In the genomic region with DNA sequence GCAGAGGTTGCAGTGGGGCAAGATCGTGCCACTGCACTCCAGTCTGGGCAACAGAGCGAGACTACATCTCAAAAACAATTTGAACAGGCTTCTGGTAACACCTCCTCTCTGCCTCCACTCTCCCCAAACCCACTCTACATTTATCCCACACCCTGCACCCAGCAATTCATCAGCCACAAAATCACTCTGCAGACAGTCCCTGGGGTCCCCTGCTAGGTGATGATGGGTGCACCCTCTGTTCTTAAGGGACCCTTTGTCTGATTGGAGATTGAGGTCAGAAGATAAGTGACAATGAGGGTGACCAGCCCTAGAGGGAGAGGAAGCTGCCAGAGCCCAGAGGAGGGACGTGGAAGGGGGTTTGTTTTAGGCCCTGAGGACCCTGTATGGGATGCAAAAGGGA, we compare ENCODE assay signal across 10 cellular contexts. TPM values are rescaled to one million over a fixed set of nuclear protein-coding genes. Genes with fewer than 3 reads are reported as not detected.
A peak's percentile ranks its signal among the peaks of the same experiment; 100 is the strongest.
DNase-seq lines count a peak whose midpoint lies in the region; ATAC-seq and TF ChIP-seq lines count a peak whose summit lies in the region.
"Had no signal": no experiment of that assay in that cellular context is flagged by ENCODE, and none has a peak within 500 bp of the region (broad histone marks: within the 10 kb centered on the region; RNA-seq: fewer than 3 reads in every experiment).

No MANE protein-coding gene starts in this region.

- H3K9me3 ChIP-seq in mammary epithelial cell (replicated peaks; ENCODE audit: insufficient read depth, low read length) (no peaks in the 10 kb centered on the region), lower lobe of right lung (no peaks in the 10 kb centered on the region), transverse colon (no peaks in the 10 kb centered on the region)

- H3K27ac Mint-ChIP-seq in MCF 10A (ENCODE audit: low read depth, unreplicated experiment), result no peak overlapping the region
- no peak overlapping the region for H3K27ac Mint-ChIP-seq in activated naive CD8-positive, alpha-beta T cell

- H3K4me2 ChIP-seq in mammary epithelial cell (ENCODE audit: insufficient read depth, low read depth, low read length), result no peak overlapping the region

- H3K36me3 ChIP-seq in mammary epithelial cell (ENCODE audit: insufficient read depth, low read length), result no peaks in the 10 kb centered on the region
- peaks cover 29% of the 10 kb centered on the region for H3K36me3 ChIP-seq in lower lobe of right lung
- H3K36me3 ChIP-seq in transverse colon, result peaks cover 0 to 6% (median 0%) of the 10 kb centered on the region in 4 donors

- no peak for TF ChIP-seq POLR2A in transverse colon (IDR thresholded peaks at IDR 0.05)

- peaks cover 63% of the 10 kb centered on the region for H3K4me1 Mint-ChIP-seq in MCF 10A (ENCODE audit: insufficient read depth, unreplicated experiment)
- peaks cover 71% of the 10 kb centered on the region for H3K4me1 Mint-ChIP-seq in activated naive CD8-positive, alpha-beta T cell (ENCODE audit: low read depth)

- dilution Hi-C loops in mammary epithelial cell (cut with HindIII; ENCODE audit: low sequenced_read_pairs), result no loop called here

- no peak for TF ChIP-seq EP300 in transverse colon (IDR thresholded peaks at IDR 0.05; ENCODE audit: low read depth)

- BruUV-seq in MCF 10A (replicated peaks; lab: Mats Ljungman, UMichigan) (no TSS peak), mammary epithelial cell (replicated peaks; lab: Mats Ljungman, UMichigan) (no TSS peak)

- H2AFZ ChIP-seq in mammary epithelial cell (ENCODE audit: low read depth, low read length), result no peak overlapping the region

- POLR2A ChIA-PET in MCF 10A (lab: Yijun Ruan, JAX), result interaction anchor here (0.6 to 1.0 kb wide), 2 partner anchors 24 to 55 kb away, joined by 3 read pairs; no protein-coding TSS in a partner anchor

- intact Hi-C loops in MCF 10A (cut with micrococcal nuclease) (no loop called here), mammary epithelial cell (cut with micrococcal nuclease) (no loop called here), lower lobe of right lung (cut with DNase I) (no loop called here), transverse colon (cut with DNase I; ENCODE audit: low total_unique reads) (no loop called here)

- no peak for TF ChIP-seq CTCF in MCF 10A (IDR thresholded peaks at IDR 0.05; ENCODE audit: unreplicated experiment)
- no peak for TF ChIP-seq CTCF in mammary epithelial cell (conservative IDR thresholded peaks at IDR 0.05 in 1 of 2, IDR thresholded peaks at IDR 0.05 in 1 of 2; ENCODE audit: extremely low read depth in 1 of 2, insufficient read depth in 1 of 2, low read depth in 1 of 2, low read length in 2 of 2)
- TF ChIP-seq CTCF in lower lobe of right lung (IDR thresholded peaks at IDR 0.05), result no peak
- no peak for TF ChIP-seq CTCF in transverse colon (IDR thresholded peaks at IDR 0.05)

- no peak overlapping the region for H3K27ac ChIP-seq in mammary epithelial cell (ENCODE audit: insufficient read depth, low read depth, low read length)
- peak overlapping the region; percentile 92 for H3K27ac ChIP-seq in lower lobe of right lung
- H3K27ac ChIP-seq in transverse colon, result peak overlapping the region; percentile 96 to 99 (median 97)
- H3K27ac ChIP-seq in caudate nucleus (ENCODE audit: low read depth, low read length), result no peak overlapping the region

- peaks cover 49% of the 10 kb centered on the region for H3K4me1 ChIP-seq in mammary epithelial cell (ENCODE audit: insufficient read depth, low read length)
- peaks cover 77% of the 10 kb centered on the region for H3K4me1 ChIP-seq in lower lobe of right lung
- peaks cover 41 to 86% (median 83%) of the 10 kb centered on the region in 4 donors for H3K4me1 ChIP-seq in transverse colon

- CTCF ChIA-PET in MCF 10A (lab: Yijun Ruan, JAX), result interaction anchor here (1.4 to 4.4 kb wide), 2 partner anchors 15 to 26 kb away, joined by 3 to 30 read pairs; no protein-coding TSS in a partner anchor
- CTCF ChIA-PET in mammary epithelial cell (lab: Charles Lee; ENCODE audit: low non-redundant PET), result no interaction called here

- peaks cover 61% of the 10 kb centered on the region for H3K36me3 Mint-ChIP-seq in MCF 10A (ENCODE audit: insufficient read depth, unreplicated experiment)
- peaks cover 2% of the 10 kb centered on the region for H3K36me3 Mint-ChIP-seq in activated naive CD8-positive, alpha-beta T cell

- DNase-seq in MCF 10A (ENCODE audit: unreplicated experiment) (no peak), mammary epithelial cell (no peak), lower lobe of right lung (no peak), transverse colon (no peak), caudate nucleus (lab: John Stamatoyannopoulos, UW) (no peak), NCI-H748 (lab: John Stamatoyannopoulos, UW; ENCODE audit: unreplicated experiment) (no peak)
- DNase-seq: anterior cingulate cortex, NCI-H146 had no signal

- no peaks in the 10 kb centered on the region for H3K27me3 ChIP-seq in mammary epithelial cell (ENCODE audit: insufficient read depth, low read length)
- H3K27me3 ChIP-seq in lower lobe of right lung (ENCODE audit: low read depth), result no peaks in the 10 kb centered on the region
- H3K27me3 ChIP-seq in transverse colon, result no peaks in the 10 kb centered on the region

- no peaks in the 10 kb centered on the region for H3K9me3 Mint-ChIP-seq in MCF 10A (ENCODE audit: unreplicated experiment)
- no peaks in the 10 kb centered on the region for H3K9me3 Mint-ChIP-seq in activated naive CD8-positive, alpha-beta T cell (ENCODE audit: low read depth)

- H3K9ac ChIP-seq in mammary epithelial cell (ENCODE audit: insufficient read depth, low read length), result no peak overlapping the region

- H3K27me3 Mint-ChIP-seq in MCF 10A (ENCODE audit: insufficient read depth, unreplicated experiment), result no peaks in the 10 kb centered on the region
- H3K27me3 Mint-ChIP-seq in activated naive CD8-positive, alpha-beta T cell, result no peaks in the 10 kb centered on the region

- in situ Hi-C loops in mammary epithelial cell (cut with MboI; ENCODE audit: low sequenced_read_pairs in 2 of 2), result loop anchor here in 1 of 2 donors (25.0 kb wide), 1 partner anchor 163 kb away; no protein-coding TSS in a partner anchor
- in situ Hi-C loops in transverse colon (cut with MboI; ENCODE audit: low pct_ligation_motif_present in 1 of 4, low pct_unique_long_range_greater_than_20kb in 1 of 4, low sequenced_read_pairs in 3 of 4), result no loop called here

- no peak overlapping the region for H3K4me3 ChIP-seq in mammary epithelial cell (replicated peaks in 1 of 3; ENCODE audit: insufficient read depth in 1 of 3, low read depth in 2 of 3, low read length in 3 of 3)
- H3K4me3 ChIP-seq in lower lobe of right lung, result peak overlapping the region; percentile 69
- H3K4me3 ChIP-seq in transverse colon, result peak overlapping the region in 2 of 4 donors; percentile 77 to 83

- H3K4me3 Mint-ChIP-seq in MCF 10A (ENCODE audit: unreplicated experiment), result peak overlapping the region; percentile 83
- peak overlapping the region; percentile 83 for H3K4me3 Mint-ChIP-seq in activated naive CD8-positive, alpha-beta T cell

- 76% methylated on average over 3 of the region's 3 CpGs for WGBS in mammary epithelial cell (ENCODE audit: low coverage, missing lambda C conversion rate)
- 50% methylated on average over 3 of the region's 3 CpGs; no CpG with 5 or more reads in 1 of the 2 donors for WGBS in transverse colon (ENCODE audit: low coverage in 1 of 2), 2 donors

- no peaks in the 10 kb centered on the region for H4K20me1 ChIP-seq in mammary epithelial cell (ENCODE audit: insufficient read depth, low read length)

- peaks cover 32% of the 10 kb centered on the region for H3K79me2 ChIP-seq in mammary epithelial cell (ENCODE audit: insufficient read depth, low read length)

- ATAC-seq in lower lobe of right lung (no peak), GM21390 (IDR thresholded peaks at IDR 0.05; ENCODE audit: unreplicated experiment) (no peak)

RNA-seq across cellular contexts. Expression of a gene that starts 2.2 kb away (rescaled TPM):
- total RNA-seq in MCF 10A (2022) (24.4 and 32.1 TPM in 2 replicates), mammary epithelial cell (10 to 100 TPM in 1 of 2 donors, 1 to 10 TPM in 1; 3.7 to 23.4 TPM), lower lobe of right lung (41.0 TPM), transverse colon (100 to 1,000 TPM in 1 of 4 donors, 10 to 100 TPM in 3; 43.8 to 181 (median 69.5) TPM)
- 4.1 TPM for polyA plus RNA-seq in mammary epithelial cell
- 12.2 TPM for polyA minus RNA-seq in mammary epithelial cell

RNA-seq across cellular contexts. Expression of a gene that starts 27.0 kb away (rescaled TPM):
- total RNA-seq in MCF 10A (2022), result 9.6 and 14.6 TPM in 2 replicates
- total RNA-seq in mammary epithelial cell, result 10 to 100 TPM; 51.2 to 76.7 TPM
- 39.4 TPM for polyA plus RNA-seq in mammary epithelial cell
- polyA minus RNA-seq in mammary epithelial cell, result 48.2 TPM
- 2.3 TPM for total RNA-seq in lower lobe of right lung
- 100 to 1,000 TPM in 3 of 4 donors, 10 to 100 TPM in 1; 96.1 to 210 (median 145) TPM for total RNA-seq in transverse colon

RNA-seq across cellular contexts. Expression of a gene that starts 51.8 kb away (rescaled TPM):
- total RNA-seq in MCF 10A (2022) (not detected in 2 replicates), mammary epithelial cell (not detected), lower lobe of right lung (not detected), transverse colon (not detected)
- not detected for polyA plus RNA-seq in mammary epithelial cell
- not detected for polyA minus RNA-seq in mammary epithelial cell

RNA-seq across cellular contexts. Expression of a gene that starts 58.2 kb away (rescaled TPM):
- total RNA-seq in MCF 10A (2022) (2.9 and 5.0 TPM in 2 replicates), mammary epithelial cell (100 to 1,000 TPM; 114 to 120 TPM), lower lobe of right lung (205 TPM), transverse colon (10 to 100 TPM in 3 of 4 donors, 1 to 10 TPM in 1; 7.9 to 95.1 (median 23.1) TPM)
- polyA plus RNA-seq in mammary epithelial cell, result 45.1 TPM
- polyA minus RNA-seq in mammary epithelial cell, result 51.0 TPM

Comparison
In these comparisons a context has a peak if more than half of its experiments do, and no peak if none do; other contexts are left out.
1. H3K27ac ChIP-seq: peak in lower lobe of right lung (single experiment) and transverse colon (4 of 4); none in mammary epithelial cell (single experiment) and caudate nucleus (single experiment).